Comparison of ENCODE assay signal across 16 cellular contexts in the genomic region with DNA sequence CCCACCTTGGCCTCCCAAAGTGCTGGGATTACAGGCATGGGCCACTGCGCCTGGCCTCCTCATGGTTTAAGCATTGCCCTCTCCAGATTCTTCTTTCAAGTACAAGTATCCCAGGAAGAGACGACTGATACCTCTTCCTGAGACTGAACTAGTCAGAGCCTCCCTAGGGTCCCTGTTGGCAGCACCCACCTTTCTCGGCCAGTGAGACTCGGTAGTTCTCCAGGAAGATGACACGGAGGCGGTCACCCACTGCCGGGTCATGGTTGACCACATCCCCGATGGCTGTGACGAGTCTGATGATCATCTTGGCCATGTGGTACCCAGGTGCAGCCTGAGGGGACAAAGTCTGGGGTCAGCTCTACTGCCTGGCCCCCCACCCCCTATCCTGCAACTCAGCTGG. TPM values are rescaled to one million over a fixed set of nuclear protein-coding genes. Genes with fewer than 3 reads are reported as not detected.
DNase-seq lines count a peak whose midpoint lies in the region; ATAC-seq and TF ChIP-seq lines count a peak whose summit lies in the region.
"Had no signal": no experiment of that assay in that cellular context is flagged by ENCODE, and none has a peak within 500 bp of the region (broad histone marks: within the 10 kb centered on the region; RNA-seq: fewer than 3 reads in every experiment).

No MANE protein-coding gene starts in this region.

- peak overlapping the region; percentile 36 for H3K27ac Mint-ChIP-seq in activated naive CD8-positive, alpha-beta T cell treated with anti-CD3 and anti-CD28 coated beads, Interleukin-2, amount 10 ng/mL, durations not matched to agents 7 days and 5 days
- H3K27ac Mint-ChIP-seq in activated naive CD8-positive, alpha-beta T cell treated with anti-CD3 and anti-CD28 coated beads for 36 hours: no peak overlapping the region
- H3K27ac Mint-ChIP-seq in activated CD8-positive, alpha-beta T cell treated with anti-CD3 and anti-CD28 coated beads, Interleukin-2, amount 10 ng/mL, durations not matched to agents 7 days and 5 days: no peak overlapping the region

- no peaks in the 10 kb centered on the region for H3K27me3 ChIP-seq in gastroesophageal sphincter
- no peaks in the 10 kb centered on the region for H3K27me3 ChIP-seq in psoas muscle (ENCODE audit: insufficient read depth in 3 of 3, low read length in 2 of 3)
- no peaks in the 10 kb centered on the region for H3K27me3 ChIP-seq in breast epithelium

- 100% methylated on average over 1 of the region's 9 CpGs; no CpG with 5 or more reads in 1 of the 2 donors for WGBS in gastroesophageal sphincter (ENCODE audit: low coverage in 1 of 2), 2 donors
- WGBS in psoas muscle, 3 donors: 71 to 88% (median 79%) methylated on average over 9 of the region's 9 CpGs

- peaks cover 11% of the 10 kb centered on the region for H3K36me3 Mint-ChIP-seq in activated naive CD8-positive, alpha-beta T cell treated with anti-CD3 and anti-CD28 coated beads, Interleukin-2, amount 10 ng/mL, durations not matched to agents 7 days and 5 days
- H3K36me3 Mint-ChIP-seq in activated naive CD8-positive, alpha-beta T cell treated with anti-CD3 and anti-CD28 coated beads for 36 hours: peaks cover 7% of the 10 kb centered on the region
- peaks cover 13% of the 10 kb centered on the region for H3K36me3 Mint-ChIP-seq in activated CD8-positive, alpha-beta T cell treated with anti-CD3 and anti-CD28 coated beads, Interleukin-2, amount 10 ng/mL, durations not matched to agents 7 days and 5 days (ENCODE audit: low read depth)

- H3K4me3 Mint-ChIP-seq in activated naive CD8-positive, alpha-beta T cell treated with anti-CD3 and anti-CD28 coated beads, Interleukin-2, amount 10 ng/mL, durations not matched to agents 7 days and 5 days: no peak overlapping the region
- no peak overlapping the region for H3K4me3 Mint-ChIP-seq in activated naive CD8-positive, alpha-beta T cell treated with anti-CD3 and anti-CD28 coated beads for 36 hours
- H3K4me3 Mint-ChIP-seq in activated CD8-positive, alpha-beta T cell treated with anti-CD3 and anti-CD28 coated beads, Interleukin-2, amount 10 ng/mL, durations not matched to agents 7 days and 5 days: no peak overlapping the region

- TF ChIP-seq EP300 in gastroesophageal sphincter (IDR thresholded peaks at IDR 0.05): no peak

- H3K4me1 ChIP-seq in gastroesophageal sphincter (peaks cover 0 to 17% (median 0%) of the 10 kb centered on the region in 3 donors), psoas muscle (peaks cover 36% of the 10 kb centered on the region), breast epithelium (no peaks in the 10 kb centered on the region)

- POLR2A ChIA-PET in activated naive CD8-positive, alpha-beta T cell treated with anti-CD3 and anti-CD28 coated beads, Interleukin-2, amount 10 ng/mL, durations not matched to agents 7 days and 5 days (lab: Charles Lee): interaction anchor here (1.9 kb wide), 1 partner anchor 10 kb away, joined by 11 read pairs; no protein-coding TSS in a partner anchor
- POLR2A ChIA-PET in activated CD8-positive, alpha-beta T cell treated with anti-CD3 and anti-CD28 coated beads, Interleukin-2, amount 10 ng/mL, durations not matched to agents 7 days and 5 days (lab: Charles Lee): interaction anchor here (2.2 kb wide), 1 partner anchor 13 kb away, joined by 9 read pairs; no protein-coding TSS in a partner anchor

- ATAC-seq in activated naive CD8-positive, alpha-beta T cell treated with anti-CD3 and anti-CD28 coated beads, Interleukin-2, amount 10 ng/mL, durations not matched to agents 7 days and 5 days (ENCODE audit: low read depth): no peak
- ATAC-seq in gastroesophageal sphincter (no peak), psoas muscle (no peak)
- ATAC-seq in activated CD8-positive, alpha-beta T cell treated with anti-CD3 and anti-CD28 coated beads, Interleukin-2, amount 10 ng/mL, durations not matched to agents 7 days and 5 days: no peak
- ATAC-seq: A549 had no signal

- CTCF ChIA-PET in activated CD8-positive, alpha-beta T cell treated with anti-CD3 and anti-CD28 coated beads, Interleukin-2, amount 10 ng/mL, durations not matched to agents 7 days and 5 days (lab: Charles Lee): interaction anchor here (1.4 to 11.9 kb wide), 2 partner anchors 8 to 11 kb away, joined by 3 to 149 read pairs; a partner anchor contains a TSS

- intact Hi-C loops in psoas muscle (cut with DNase I) (no loop called here), breast epithelium (cut with DNase I; ENCODE audit: low total_unique reads) (no loop called here)

- H3K36me3 ChIP-seq in gastroesophageal sphincter: peaks cover 0 to 63% of the 10 kb centered on the region in 2 donors
- peaks cover 0 to 92% of the 10 kb centered on the region in 2 donors for H3K36me3 ChIP-seq in psoas muscle (ENCODE audit: insufficient read depth in 1 of 2, low read depth in 1 of 2)
- H3K36me3 ChIP-seq in breast epithelium: no peaks in the 10 kb centered on the region

- H3K27ac ChIP-seq in gastroesophageal sphincter (peak overlapping the region in 3 of 4 donors; percentile 38 to 57 (median 55)), psoas muscle (no peak overlapping the region), breast epithelium (no peak overlapping the region)
- H3K27ac ChIP-seq: A549 had no signal

- DNase-seq in activated naive CD8-positive, alpha-beta T cell treated with anti-CD3 and anti-CD28 coated beads, Interleukin-2, amount 10 ng/mL, durations not matched to agents 7 days and 5 days: no peak
- DNase-seq in activated naive CD8-positive, alpha-beta T cell treated with anti-CD3 and anti-CD28 coated beads for 36 hours: no peak
- DNase-seq in psoas muscle (peak; percentile 8 to 29), KG1 (lab: John Stamatoyannopoulos, UW) (no peak), breast epithelium (ENCODE audit: low spot score in 2 of 2) (no peak)
- DNase-seq in activated CD8-positive, alpha-beta T cell treated with anti-CD3 and anti-CD28 coated beads, Interleukin-2, amount 10 ng/mL, durations not matched to agents 7 days and 5 days: no peak
- DNase-seq: DMS53, IMR-90, NCI-H1105, NCI-H1694, NCI-H2227 treated with DMSO at 0.1 percent for 48 hours, NCI-H524 had no signal

- no peak for TF ChIP-seq CTCF in gastroesophageal sphincter (IDR thresholded peaks at IDR 0.05)
- no peak for TF ChIP-seq CTCF in psoas muscle (IDR thresholded peaks at IDR 0.05)
- TF ChIP-seq CTCF in breast epithelium (IDR thresholded peaks at IDR 0.05): no peak

- no peaks in the 10 kb centered on the region for H3K9me3 Mint-ChIP-seq in activated naive CD8-positive, alpha-beta T cell treated with anti-CD3 and anti-CD28 coated beads, Interleukin-2, amount 10 ng/mL, durations not matched to agents 7 days and 5 days
- H3K9me3 Mint-ChIP-seq in activated naive CD8-positive, alpha-beta T cell treated with anti-CD3 and anti-CD28 coated beads for 36 hours: no peaks in the 10 kb centered on the region
- H3K9me3 Mint-ChIP-seq in activated CD8-positive, alpha-beta T cell treated with anti-CD3 and anti-CD28 coated beads, Interleukin-2, amount 10 ng/mL, durations not matched to agents 7 days and 5 days (ENCODE audit: insufficient read depth): no peaks in the 10 kb centered on the region

- peaks cover 20% of the 10 kb centered on the region for H3K4me1 Mint-ChIP-seq in activated naive CD8-positive, alpha-beta T cell treated with anti-CD3 and anti-CD28 coated beads, Interleukin-2, amount 10 ng/mL, durations not matched to agents 7 days and 5 days
- peaks cover 4% of the 10 kb centered on the region for H3K4me1 Mint-ChIP-seq in activated naive CD8-positive, alpha-beta T cell treated with anti-CD3 and anti-CD28 coated beads for 36 hours
- peaks cover 35% of the 10 kb centered on the region for H3K4me1 Mint-ChIP-seq in activated CD8-positive, alpha-beta T cell treated with anti-CD3 and anti-CD28 coated beads, Interleukin-2, amount 10 ng/mL, durations not matched to agents 7 days and 5 days (ENCODE audit: low read depth)

- no peak for TF ChIP-seq POLR2A in gastroesophageal sphincter (IDR thresholded peaks at IDR 0.05)
- no peak for TF ChIP-seq POLR2A in breast epithelium (IDR thresholded peaks at IDR 0.05)

- H3K4me3 ChIP-seq in gastroesophageal sphincter (no peak overlapping the region), psoas muscle (no peak overlapping the region), breast epithelium (no peak overlapping the region)
- H3K4me3 ChIP-seq: A549 had no signal

- H3K27me3 Mint-ChIP-seq in activated naive CD8-positive, alpha-beta T cell treated with anti-CD3 and anti-CD28 coated beads, Interleukin-2, amount 10 ng/mL, durations not matched to agents 7 days and 5 days: no peaks in the 10 kb centered on the region
- H3K27me3 Mint-ChIP-seq in activated naive CD8-positive, alpha-beta T cell treated with anti-CD3 and anti-CD28 coated beads for 36 hours: no peaks in the 10 kb centered on the region
- H3K27me3 Mint-ChIP-seq in activated CD8-positive, alpha-beta T cell treated with anti-CD3 and anti-CD28 coated beads, Interleukin-2, amount 10 ng/mL, durations not matched to agents 7 days and 5 days (ENCODE audit: low read depth): no peaks in the 10 kb centered on the region

- no peaks in the 10 kb centered on the region for H3K9me3 ChIP-seq in gastroesophageal sphincter
- H3K9me3 ChIP-seq in psoas muscle: no peaks in the 10 kb centered on the region
- H3K9me3 ChIP-seq in breast epithelium: no peaks in the 10 kb centered on the region
- H3K9me3 ChIP-seq: A549 had no signal

RNA-seq across cellular contexts. Expression of a gene that starts 7.2 kb away (rescaled TPM):
- 100 to 1,000 TPM; 159 to 162 TPM for total RNA-seq in activated naive CD8-positive, alpha-beta T cell treated with anti-CD3 and anti-CD28 coated beads, Interleukin-2, amount 10 ng/mL, durations not matched to agents 7 days and 5 days
- total RNA-seq in activated naive CD8-positive, alpha-beta T cell treated with anti-CD3 and anti-CD28 coated beads for 36 hours: 1 to 10 TPM; 3.5 to 4.6 TPM
- total RNA-seq in gastroesophageal sphincter (10 to 100 TPM; 34.5 to 84.9 (median 41.1) TPM), psoas muscle (1 to 10 TPM; 2.6 to 8.6 (median 6.0) TPM), breast epithelium (10 to 100 TPM in 2 of 3 donors, 1 to 10 TPM in 1; 10.0 to 12.5 (median 11.5) TPM)
- 10 to 100 TPM in 1 of 3 donors, 1 to 10 TPM in 2; 6.5 to 14.7 (median 9.1) TPM for polyA plus RNA-seq in psoas muscle
- 100 to 1,000 TPM; 101 to 115 TPM for total RNA-seq in activated CD8-positive, alpha-beta T cell treated with anti-CD3 and anti-CD28 coated beads, Interleukin-2, amount 10 ng/mL, durations not matched to agents 7 days and 5 days
- total RNA-seq: HT-29, IMR-90 had no signal

RNA-seq across cellular contexts. Expression of a gene that starts 8.6 kb away (rescaled TPM):
- 1 to 10 TPM; 3.8 to 7.2 TPM for total RNA-seq in activated naive CD8-positive, alpha-beta T cell treated with anti-CD3 and anti-CD28 coated beads, Interleukin-2, amount 10 ng/mL, durations not matched to agents 7 days and 5 days
- 1 to 10 TPM; 1.6 to 1.8 TPM for total RNA-seq in activated naive CD8-positive, alpha-beta T cell treated with anti-CD3 and anti-CD28 coated beads for 36 hours
- total RNA-seq in gastroesophageal sphincter: 10 to 100 TPM; 10.5 to 55.2 (median 32.8) TPM
- total RNA-seq in psoas muscle: 1,000 to 10,000 TPM; 1,536 to 2,203 (median 1,794) TPM
- 1,000 to 10,000 TPM in 2 of 3 donors, 100 to 1,000 TPM in 1; 511 to 1,840 (median 1,729) TPM for polyA plus RNA-seq in psoas muscle
- total RNA-seq in activated CD8-positive, alpha-beta T cell treated with anti-CD3 and anti-CD28 coated beads, Interleukin-2, amount 10 ng/mL, durations not matched to agents 7 days and 5 days: 1 to 10 TPM; 2.9 to 4.7 TPM
- total RNA-seq in breast epithelium: 1 to 10 TPM; 1.3 to 4.5 (median 3.4) TPM
- total RNA-seq: LHCN-M2 had no signal

RNA-seq across cellular contexts. Expression of a gene that starts 27.2 kb away (rescaled TPM):
- total RNA-seq in activated naive CD8-positive, alpha-beta T cell treated with anti-CD3 and anti-CD28 coated beads, Interleukin-2, amount 10 ng/mL, durations not matched to agents 7 days and 5 days: 100 to 1,000 TPM; 519 to 524 TPM
- total RNA-seq in activated naive CD8-positive, alpha-beta T cell treated with anti-CD3 and anti-CD28 coated beads for 36 hours: 100 to 1,000 TPM; 453 to 463 TPM
- total RNA-seq in gastroesophageal sphincter (100 to 1,000 TPM; 187 to 314 (median 253) TPM), psoas muscle (100 to 1,000 TPM; 150 to 210 (median 184) TPM), breast epithelium (100 to 1,000 TPM; 264 to 293 (median 277) TPM)
- 10 to 100 TPM; 56.2 to 89.6 (median 65.4) TPM for polyA plus RNA-seq in psoas muscle
- 100 to 1,000 TPM; 421 to 423 TPM for total RNA-seq in activated CD8-positive, alpha-beta T cell treated with anti-CD3 and anti-CD28 coated beads, Interleukin-2, amount 10 ng/mL, durations not matched to agents 7 days and 5 days

RNA-seq across cellular contexts. Expression of a gene that starts 28.1 kb away (rescaled TPM):
- under 1 TPM in 1 of 2 experiments, not detected in 1; 0.36 TPM for total RNA-seq in activated naive CD8-positive, alpha-beta T cell treated with anti-CD3 and anti-CD28 coated beads, Interleukin-2, amount 10 ng/mL, durations not matched to agents 7 days and 5 days
- total RNA-seq in activated naive CD8-positive, alpha-beta T cell treated with anti-CD3 and anti-CD28 coated beads for 36 hours: under 1 TPM; 0.20 to 0.58 TPM
- total RNA-seq in gastroesophageal sphincter (10 to 100 TPM in 1 of 4 donors, 1 to 10 TPM in 3; 3.4 to 25.4 (median 5.0) TPM), psoas muscle (1 to 10 TPM; 1.4 to 5.2 (median 3.5) TPM), breast epithelium (1 to 10 TPM; 1.8 to 4.3 (median 3.5) TPM)
- polyA plus RNA-seq in psoas muscle: 1 to 10 TPM in 1 of 3 donors, under 1 TPM in 2; 0.44 to 1.9 (median 0.60) TPM
- under 1 TPM; 0.13 to 0.34 TPM for total RNA-seq in activated CD8-positive, alpha-beta T cell treated with anti-CD3 and anti-CD28 coated beads, Interleukin-2, amount 10 ng/mL, durations not matched to agents 7 days and 5 days
- total RNA-seq: HT-29 had no signal

RNA-seq across cellular contexts. Expression of a gene that starts 51.9 kb away (rescaled TPM):
- 10 to 100 TPM; 92.0 to 96.2 TPM for total RNA-seq in activated naive CD8-positive, alpha-beta T cell treated with anti-CD3 and anti-CD28 coated beads, Interleukin-2, amount 10 ng/mL, durations not matched to agents 7 days and 5 days
- total RNA-seq in activated naive CD8-positive, alpha-beta T cell treated with anti-CD3 and anti-CD28 coated beads for 36 hours: 10 to 100 TPM; 60.4 to 63.8 TPM
- total RNA-seq in gastroesophageal sphincter: 10 to 100 TPM; 17.6 to 24.0 (median 19.6) TPM
- total RNA-seq in psoas muscle: 1 to 10 TPM; 3.0 to 6.7 (median 4.0) TPM
- polyA plus RNA-seq in psoas muscle: 1 to 10 TPM; 4.5 to 6.1 (median 5.6) TPM
- 10 to 100 TPM; 84.2 to 90.2 TPM for total RNA-seq in activated CD8-positive, alpha-beta T cell treated with anti-CD3 and anti-CD28 coated beads, Interleukin-2, amount 10 ng/mL, durations not matched to agents 7 days and 5 days
- 10 to 100 TPM in 2 of 3 donors, 1 to 10 TPM in 1; 7.7 to 16.1 (median 14.0) TPM for total RNA-seq in breast epithelium

Comparison
In these comparisons a context has a peak if more than half of its experiments do, and no peak if none do; other contexts are left out.
1. DNase-seq: peak in psoas muscle (2 of 2); none in activated naive CD8-positive, alpha-beta T cell treated with anti-CD3 and anti-CD28 coated beads, Interleukin-2, amount 10 ng/mL, durations not matched to agents 7 days and 5 days (single experiment), activated naive CD8-positive, alpha-beta T cell treated with anti-CD3 and anti-CD28 coated beads for 36 hours (single experiment), activated CD8-positive, alpha-beta T cell treated with anti-CD3 and anti-CD28 coated beads, Interleukin-2, amount 10 ng/mL, durations not matched to agents 7 days and 5 days (single experiment), KG1 (single experiment) and breast epithelium (0 of 2).
2. H3K27ac ChIP-seq: peak in gastroesophageal sphincter (3 of 4); none in psoas muscle (single experiment) and breast epithelium (0 of 2).
3. RNA of a gene that starts 8.6 kb away (total RNA-seq): 1,536 to 2,203 TPM in psoas muscle; 10.5 to 55.2 TPM in gastroesophageal sphincter, 3.8 to 7.2 TPM in activated naive CD8-positive, alpha-beta T cell treated with anti-CD3 and anti-CD28 coated beads, Interleukin-2, amount 10 ng/mL, durations not matched to agents 7 days and 5 days, 2.9 to 4.7 TPM in activated CD8-positive, alpha-beta T cell treated with anti-CD3 and anti-CD28 coated beads, Interleukin-2, amount 10 ng/mL, durations not matched to agents 7 days and 5 days, 1.3 to 4.5 TPM in breast epithelium and 1.6 to 1.8 TPM in activated naive CD8-positive, alpha-beta T cell treated with anti-CD3 and anti-CD28 coated beads for 36 hours; every median in the first group is over 10 times any median in the second.